Comparison of ENCODE assay signal across 14 cellular contexts in the genomic region with DNA sequence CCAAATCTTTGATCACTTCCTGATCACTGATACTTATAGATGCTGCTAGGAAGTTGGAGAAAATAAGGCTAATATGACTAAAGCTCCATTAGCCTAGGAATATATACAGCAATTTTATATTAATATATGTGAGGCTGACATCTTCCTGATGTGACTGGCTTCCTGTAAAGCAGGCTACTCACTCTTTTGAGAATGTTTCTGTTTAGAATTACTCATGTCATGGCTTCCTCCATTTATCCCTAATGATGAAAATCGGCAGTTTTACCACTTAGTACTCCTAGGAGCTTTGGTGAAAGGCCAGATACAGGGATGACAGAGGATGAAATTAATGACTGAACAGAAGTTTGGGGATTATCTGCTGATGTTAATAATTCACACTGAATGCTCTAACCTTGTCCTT. TPM values are rescaled to one million over a fixed set of nuclear protein-coding genes. Genes with fewer than 3 reads are reported as not detected.
A peak's percentile ranks its signal among the peaks of the same experiment; 100 is the strongest.
DNase-seq lines count a peak whose midpoint lies in the region; ATAC-seq and TF ChIP-seq lines count a peak whose summit lies in the region.
"Had no signal": no experiment of that assay in that cellular context is flagged by ENCODE, and none has a peak within 500 bp of the region (broad histone marks: within the 10 kb centered on the region; RNA-seq: fewer than 3 reads in every experiment).

No MANE protein-coding gene starts in this region.

- TF ChIP-seq CTCF in HFFc6 (IDR thresholded peaks at IDR 0.05), result no peak
- TF ChIP-seq CTCF in sigmoid colon (IDR thresholded peaks at IDR 0.05), result no peak

- peaks cover 21% of the 10 kb centered on the region for H3K27me3 Mint-ChIP-seq in activated CD4-positive, alpha-beta T cell treated with anti-CD3 and anti-CD28 coated beads for 36 hours
- peaks cover 2% of the 10 kb centered on the region for H3K27me3 Mint-ChIP-seq in HFFc6 (ENCODE audit: insufficient read depth)

- in situ Hi-C loops in G401 (cut with HindIII; ENCODE audit: low sequenced_read_pairs), result no loop called here

- no peak for TF ChIP-seq EP300 in sigmoid colon (IDR thresholded peaks at IDR 0.05)

- POLR2A ChIA-PET in activated CD4-positive, alpha-beta T cell treated with anti-CD3 and anti-CD28 coated beads for 36 hours (lab: Charles Lee), result no interaction called here

- intact Hi-C loops in activated CD4-positive, alpha-beta T cell treated with anti-CD3 and anti-CD28 coated beads for 36 hours (cut with DNase I, micrococcal nuclease), result loop anchor here in 1 of 2 experiments (10.0 kb wide), 1 partner anchor 261 kb away; a partner anchor contains a TSS
- intact Hi-C loops in sigmoid colon (cut with DNase I), result no loop called here

- H3K27ac ChIP-seq in cingulate gyrus (ENCODE audit: low read depth, low read length), result peak overlapping the region; percentile 97
- peak overlapping the region; percentile 15 to 93 (median 90) for H3K27ac ChIP-seq in sigmoid colon
- H3K27ac ChIP-seq: thoracic aorta had no signal

- no peaks in the 10 kb centered on the region for H3K36me3 Mint-ChIP-seq in activated CD4-positive, alpha-beta T cell treated with anti-CD3 and anti-CD28 coated beads for 36 hours (ENCODE audit: low read depth)
- peaks cover 4% of the 10 kb centered on the region; the same call in 1 of the 2 replicates for H3K36me3 Mint-ChIP-seq in HFFc6 (ENCODE audit: low read depth)

- peaks cover 0 to 56% (median 49%) of the 10 kb centered on the region in 4 donors for H3K4me1 ChIP-seq in sigmoid colon

- H3K4me3 ChIP-seq in sigmoid colon, result no peak overlapping the region
- H3K4me3 ChIP-seq: thoracic aorta had no signal

- no peak overlapping the region for H3K4me3 Mint-ChIP-seq in activated CD4-positive, alpha-beta T cell treated with anti-CD3 and anti-CD28 coated beads for 36 hours
- peak overlapping the region; percentile 53 for H3K4me3 Mint-ChIP-seq in HFFc6
- H3K4me3 Mint-ChIP-seq: activated naive CD8-positive, alpha-beta T cell treated with anti-CD3 and anti-CD28 coated beads, Interleukin-2, amount 50 U/mL, for 24 hours had no signal

- 76 to 77% methylated on average over 1 of the region's 1 CpG for WGBS in sigmoid colon, 2 donors

- no peaks in the 10 kb centered on the region for H3K9me3 ChIP-seq in sigmoid colon
- H3K9me3 ChIP-seq: Caco-2, thoracic aorta had no signal

- peaks cover 44% of the 10 kb centered on the region for H3K4me1 Mint-ChIP-seq in activated CD4-positive, alpha-beta T cell treated with anti-CD3 and anti-CD28 coated beads for 36 hours
- H3K4me1 Mint-ChIP-seq in HFFc6 (ENCODE audit: low read depth), result peaks cover 84% of the 10 kb centered on the region

- CTCF ChIA-PET in activated CD4-positive, alpha-beta T cell treated with anti-CD3 and anti-CD28 coated beads for 36 hours (lab: Charles Lee), result interaction anchor here (0.6 to 2.8 kb wide), 7 partner anchors 9 to 277 kb away, joined by 3 to 21 read pairs (median 4); no protein-coding TSS in a partner anchor

- no peak for TF ChIP-seq POLR2A in sigmoid colon (IDR thresholded peaks at IDR 0.05)

- no peak for DNase-seq in activated CD4-positive, alpha-beta T cell treated with anti-CD3 and anti-CD28 coated beads for 36 hours
- DNase-seq in activated CD4-positive, alpha-beta T cell treated with anti-CD3 and anti-CD28 coated beads for 4 hours, result no peak
- DNase-seq in HFFc6 (peak; percentile 18), sigmoid colon (no peak), G401 (ENCODE audit: low spot score) (no peak), HPDE6-E6E7 (ENCODE audit: extremely low spot score) (no peak), inferior parietal cortex (ENCODE audit: extremely low spot score) (no peak)
- DNase-seq: activated CD8-positive, alpha-beta memory T cell treated with anti-CD3 and anti-CD28 coated beads, Interleukin-2, amount 50 U/mL, for 4 hours; activated naive CD8-positive, alpha-beta T cell treated with anti-CD3 and anti-CD28 coated beads, Interleukin-2, amount 50 U/mL, for 24 hours; Caco-2; NCI-H1417 treated with DMSO at 0.1 percent for 48 hours; NCI-H2227 treated with DMSO at 0.1 percent for 48 hours had no signal

- no peaks in the 10 kb centered on the region for H3K9me3 Mint-ChIP-seq in activated CD4-positive, alpha-beta T cell treated with anti-CD3 and anti-CD28 coated beads for 36 hours (ENCODE audit: low read depth)
- H3K9me3 Mint-ChIP-seq in HFFc6, result no peaks in the 10 kb centered on the region
- H3K9me3 Mint-ChIP-seq: activated naive CD8-positive, alpha-beta T cell treated with anti-CD3 and anti-CD28 coated beads, Interleukin-2, amount 50 U/mL, for 24 hours had no signal

- no peaks in the 10 kb centered on the region for H3K36me3 ChIP-seq in sigmoid colon
- H3K36me3 ChIP-seq: thoracic aorta had no signal

- ATAC-seq in activated CD4-positive, alpha-beta T cell treated with anti-CD3 and anti-CD28 coated beads for 36 hours, result no peak
- ATAC-seq: activated naive CD8-positive, alpha-beta T cell treated with anti-CD3 and anti-CD28 coated beads, Interleukin-2, amount 50 U/mL, for 24 hours had no signal

- H3K27ac Mint-ChIP-seq in activated CD4-positive, alpha-beta T cell treated with anti-CD3 and anti-CD28 coated beads for 36 hours, result peak overlapping the region; percentile 35
- peak overlapping the region; percentile 82 for H3K27ac Mint-ChIP-seq in HFFc6
- H3K27ac Mint-ChIP-seq: activated naive CD8-positive, alpha-beta T cell treated with anti-CD3 and anti-CD28 coated beads, Interleukin-2, amount 50 U/mL, for 24 hours had no signal

- H3K27me3 ChIP-seq in sigmoid colon, result no peaks in the 10 kb centered on the region

RNA-seq across cellular contexts. Expression of a gene that starts 3.9 kb away (rescaled TPM):
- total RNA-seq in activated CD4-positive, alpha-beta T cell treated with anti-CD3 and anti-CD28 coated beads for 36 hours, result 1 to 10 TPM; 1.3 TPM
- total RNA-seq in HFFc6 (2021; fragmentation: NEBNext Ultra II Directional; extraction: Animal tissue kit (Norgen Biotek cat#: 25700)), result 100 to 1,000 TPM; 136 to 174 (median 169) TPM
- 10 to 100 TPM; 25.2 to 61.2 (median 32.3) TPM for total RNA-seq in sigmoid colon
- 1 to 10 TPM in 2 of 3 donors, under 1 TPM in 1; 0.23 to 4.8 (median 1.2) TPM for polyA plus RNA-seq in sigmoid colon
- 10.0 and 16.4 TPM in 2 replicates for total RNA-seq in G401 (2014; rRNA removed; shearing (Covaris generic))

RNA-seq across cellular contexts. Expression of a gene that starts 20.6 kb away (rescaled TPM):
- total RNA-seq in activated CD4-positive, alpha-beta T cell treated with anti-CD3 and anti-CD28 coated beads for 36 hours, result 10 to 100 TPM; 22.4 to 23.9 TPM
- total RNA-seq in HFFc6 (2021; fragmentation: NEBNext Ultra II Directional; extraction: Animal tissue kit (Norgen Biotek cat#: 25700)), result 10 to 100 TPM; 44.7 to 49.5 (median 46.4) TPM
- 10 to 100 TPM; 38.3 to 63.4 (median 41.1) TPM for total RNA-seq in sigmoid colon
- polyA plus RNA-seq in sigmoid colon, result 10 to 100 TPM in 1 of 3 donors, 1 to 10 TPM in 2; 1.8 to 13.5 (median 6.6) TPM
- total RNA-seq in G401 (2014; rRNA removed; shearing (Covaris generic)), result 79.1 and 84.7 TPM in 2 replicates
